1 cellular context compared by ENCODE assay signal in the genomic region with DNA sequence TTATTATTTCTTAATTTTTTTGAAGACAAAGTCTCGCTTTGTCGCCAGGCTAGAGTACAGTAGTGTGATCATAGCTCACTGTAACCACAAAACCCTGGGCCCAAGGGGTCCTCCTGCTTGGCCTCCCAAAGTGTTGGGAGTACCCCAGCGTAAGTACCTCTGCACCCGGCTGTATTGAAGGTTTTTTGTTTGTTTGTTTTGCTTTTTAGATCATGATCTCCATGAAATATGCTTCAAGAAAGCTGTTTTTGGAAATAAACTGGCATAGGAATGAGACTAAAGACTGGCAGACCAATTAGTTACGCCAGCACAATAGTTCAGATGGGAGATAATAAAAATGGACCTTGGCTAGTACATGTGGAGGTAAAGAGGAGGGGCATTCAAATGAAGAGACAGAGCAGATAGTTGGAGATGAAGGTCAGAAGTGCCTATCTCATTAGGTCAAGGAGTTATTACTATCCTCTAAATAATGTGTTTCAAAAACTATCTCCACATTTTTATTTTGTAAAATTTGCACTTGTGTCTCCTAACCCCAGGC.
TF ChIP-seq lines count a peak whose summit lies in the region.

No MANE protein-coding gene starts in this region.

TF ChIP-seq in K562, 482 proteins besides CTCF, POLR2A, EP300 and RAD21 (continues in another document):
- TF ChIP-seq MTA3 (IDR thresholded peaks at IDR 0.05; ENCODE audit: borderline replicate concordance), result no peak
- no peak for TF ChIP-seq ZBTB17 (CRISPR knock-in tag; IDR thresholded peaks at IDR 0.05)
- no peak for TF ChIP-seq TAF15 (IDR thresholded peaks at IDR 0.05; ENCODE audit: low read depth, low read length)
- TF ChIP-seq KLF10 (CRISPR knock-in tag; IDR thresholded peaks at IDR 0.05), result no peak
- TF ChIP-seq, protein P1, sequence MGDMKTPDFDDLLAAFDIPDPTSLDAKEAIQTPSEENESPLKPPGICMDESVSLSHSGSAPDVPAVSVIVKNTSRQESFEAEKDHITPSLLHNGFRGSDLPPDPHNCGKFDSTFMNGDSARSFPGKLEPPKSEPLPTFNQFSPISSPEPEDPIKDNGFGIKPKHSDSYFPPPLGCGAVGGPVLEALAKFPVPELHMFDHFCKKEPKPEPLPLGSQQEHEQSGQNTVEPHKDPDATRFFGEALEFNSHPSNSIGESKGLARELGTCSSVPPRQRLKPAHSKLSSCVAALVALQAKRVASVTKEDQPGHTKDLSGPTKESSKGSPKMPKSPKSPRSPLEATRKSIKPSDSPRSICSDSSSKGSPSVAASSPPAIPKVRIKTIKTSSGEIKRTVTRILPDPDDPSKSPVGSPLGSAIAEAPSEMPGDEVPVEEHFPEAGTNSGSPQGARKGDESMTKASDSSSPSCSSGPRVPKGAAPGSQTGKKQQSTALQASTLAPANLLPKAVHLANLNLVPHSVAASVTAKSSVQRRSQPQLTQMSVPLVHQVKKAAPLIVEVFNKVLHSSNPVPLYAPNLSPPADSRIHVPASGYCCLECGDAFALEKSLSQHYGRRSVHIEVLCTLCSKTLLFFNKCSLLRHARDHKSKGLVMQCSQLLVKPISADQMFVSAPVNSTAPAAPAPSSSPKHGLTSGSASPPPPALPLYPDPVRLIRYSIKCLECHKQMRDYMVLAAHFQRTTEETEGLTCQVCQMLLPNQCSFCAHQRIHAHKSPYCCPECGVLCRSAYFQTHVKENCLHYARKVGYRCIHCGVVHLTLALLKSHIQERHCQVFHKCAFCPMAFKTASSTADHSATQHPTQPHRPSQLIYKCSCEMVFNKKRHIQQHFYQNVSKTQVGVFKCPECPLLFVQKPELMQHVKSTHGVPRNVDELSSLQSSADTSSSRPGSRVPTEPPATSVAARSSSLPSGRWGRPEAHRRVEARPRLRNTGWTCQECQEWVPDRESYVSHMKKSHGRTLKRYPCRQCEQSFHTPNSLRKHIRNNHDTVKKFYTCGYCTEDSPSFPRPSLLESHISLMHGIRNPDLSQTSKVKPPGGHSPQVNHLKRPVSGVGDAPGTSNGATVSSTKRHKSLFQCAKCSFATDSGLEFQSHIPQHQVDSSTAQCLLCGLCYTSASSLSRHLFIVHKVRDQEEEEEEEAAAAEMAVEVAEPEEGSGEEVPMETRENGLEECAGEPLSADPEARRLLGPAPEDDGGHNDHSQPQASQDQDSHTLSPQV (IDR thresholded peaks at IDR 0.05), result peak; percentile 16; the same call in 1 of the 2 replicates
- 0 out of 2 replicates have a peak, but pooled peaks have one; percentile 29 for TF ChIP-seq HDAC8 (tag; IDR thresholded peaks at IDR 0.05)
- TF ChIP-seq ZNF583 (CRISPR knock-in tag; IDR thresholded peaks at IDR 0.05), result 0 out of 2 replicates have a peak, but pooled peaks have one; percentile 12
- no peak for TF ChIP-seq ZBTB11 (CRISPR knock-in tag; IDR thresholded peaks at IDR 0.05)
- TF ChIP-seq, protein P2, sequence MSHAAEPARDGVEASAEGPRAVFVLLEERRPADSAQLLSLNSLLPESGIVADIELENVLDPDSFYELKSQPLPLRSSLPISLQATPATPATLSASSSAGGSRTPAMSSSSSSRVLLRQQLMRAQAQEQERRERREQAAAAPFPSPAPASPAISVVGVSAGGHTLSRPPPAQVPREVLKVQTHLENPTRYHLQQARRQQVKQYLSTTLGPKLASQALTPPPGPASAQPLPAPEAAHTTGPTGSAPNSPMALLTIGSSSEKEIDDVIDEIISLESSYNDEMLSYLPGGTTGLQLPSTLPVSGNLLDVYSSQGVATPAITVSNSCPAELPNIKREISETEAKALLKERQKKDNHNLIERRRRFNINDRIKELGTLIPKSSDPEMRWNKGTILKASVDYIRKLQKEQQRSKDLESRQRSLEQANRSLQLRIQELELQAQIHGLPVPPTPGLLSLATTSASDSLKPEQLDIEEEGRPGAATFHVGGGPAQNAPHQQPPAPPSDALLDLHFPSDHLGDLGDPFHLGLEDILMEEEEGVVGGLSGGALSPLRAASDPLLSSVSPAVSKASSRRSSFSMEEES (CRISPR knock-in tag; IDR thresholded peaks at IDR 0.05), result no peak
- TF ChIP-seq DDX20 (tag; IDR thresholded peaks at IDR 0.05; ENCODE audit: low read depth), result peak; percentile 28; the same call in 1 of the 2 replicates
- peak; percentile 21 for TF ChIP-seq TBP (optimal IDR thresholded peaks at IDR 0.05; ENCODE audit: low read depth, low read length)
- 0 out of 2 replicates have a peak, but pooled peaks have one; percentile 24 for TF ChIP-seq VEZF1 (CRISPR knock-in tag; IDR thresholded peaks at IDR 0.05)
- peak in 1 of 2 experiments; percentile 46; a peak in 1 of 4 replicates for TF ChIP-seq TEAD1 (CRISPR knock-in tag; IDR thresholded peaks at IDR 0.05)
- peak; percentile 57; the same call in 1 of the 2 replicates for TF ChIP-seq ZNF668 (CRISPR knock-in tag; IDR thresholded peaks at IDR 0.05)
- peak; percentile 62; the same call in 1 of the 2 replicates for TF ChIP-seq KLF6 (CRISPR knock-in tag; IDR thresholded peaks at IDR 0.05; ENCODE audit: borderline replicate concordance)
- peak; percentile 18; the same call in 1 of the 2 replicates for TF ChIP-seq CXXC5 (CRISPR knock-in tag; IDR thresholded peaks at IDR 0.05)
- TF ChIP-seq HSF4 (CRISPR knock-in tag; IDR thresholded peaks at IDR 0.05; ENCODE audit: borderline replicate concordance), result peak; percentile 61; the same call in 1 of the 2 replicates
- TF ChIP-seq, protein P3, sequence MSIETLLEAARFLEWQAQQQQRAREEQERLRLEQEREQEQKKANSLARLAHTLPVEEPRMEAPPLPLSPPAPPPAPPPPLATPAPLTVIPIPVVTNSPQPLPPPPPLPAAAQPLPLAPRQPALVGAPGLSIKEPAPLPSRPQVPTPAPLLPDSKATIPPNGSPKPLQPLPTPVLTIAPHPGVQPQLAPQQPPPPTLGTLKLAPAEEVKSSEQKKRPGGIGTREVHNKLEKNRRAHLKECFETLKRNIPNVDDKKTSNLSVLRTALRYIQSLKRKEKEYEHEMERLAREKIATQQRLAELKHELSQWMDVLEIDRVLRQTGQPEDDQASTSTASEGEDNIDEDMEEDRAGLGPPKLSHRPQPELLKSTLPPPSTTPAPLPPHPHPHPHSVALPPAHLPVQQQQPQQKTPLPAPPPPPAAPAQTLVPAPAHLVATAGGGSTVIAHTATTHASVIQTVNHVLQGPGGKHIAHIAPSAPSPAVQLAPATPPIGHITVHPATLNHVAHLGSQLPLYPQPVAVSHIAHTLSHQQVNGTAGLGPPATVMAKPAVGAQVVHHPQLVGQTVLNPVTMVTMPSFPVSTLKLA (conservative IDR thresholded peaks at IDR 0.05), result peak in 1 of 2 experiments; percentile 18; a peak in 1 of 4 replicates
- peak; percentile 39; the same call in 1 of the 2 replicates for TF ChIP-seq TCF15 (CRISPR knock-in tag; IDR thresholded peaks at IDR 0.05)
- no peak for TF ChIP-seq ZFP30 (CRISPR knock-in tag; IDR thresholded peaks at IDR 0.05; ENCODE audit: borderline replicate concordance)
- no peak for TF ChIP-seq CREBBP (IDR thresholded peaks at IDR 0.05; ENCODE audit: low read depth, low read length)
- no peak for TF ChIP-seq THRAP3 (IDR thresholded peaks at IDR 0.05; ENCODE audit: borderline replicate concordance)
- TF ChIP-seq ETS2 (tag; IDR thresholded peaks at IDR 0.05; ENCODE audit: borderline replicate concordance, poor library complexity, severe bottlenecking), result peak; percentile 16
- TF ChIP-seq SREBF1 (IDR thresholded peaks at IDR 0.05; ENCODE audit: borderline replicate concordance, low read depth, low read length), result no peak
- TF ChIP-seq NFRKB (IDR thresholded peaks at IDR 0.05; ENCODE audit: low read depth), result peak; percentile 13; the same call in 1 of the 2 replicates
- TF ChIP-seq GTF2B (IDR thresholded peaks at IDR 0.05; ENCODE audit: extremely low read depth, insufficient read length), result no peak
- TF ChIP-seq ZNF324 (CRISPR knock-in tag; IDR thresholded peaks at IDR 0.05), result peak; percentile 21; the same call in 1 of the 2 replicates
- TF ChIP-seq, protein P4, sequence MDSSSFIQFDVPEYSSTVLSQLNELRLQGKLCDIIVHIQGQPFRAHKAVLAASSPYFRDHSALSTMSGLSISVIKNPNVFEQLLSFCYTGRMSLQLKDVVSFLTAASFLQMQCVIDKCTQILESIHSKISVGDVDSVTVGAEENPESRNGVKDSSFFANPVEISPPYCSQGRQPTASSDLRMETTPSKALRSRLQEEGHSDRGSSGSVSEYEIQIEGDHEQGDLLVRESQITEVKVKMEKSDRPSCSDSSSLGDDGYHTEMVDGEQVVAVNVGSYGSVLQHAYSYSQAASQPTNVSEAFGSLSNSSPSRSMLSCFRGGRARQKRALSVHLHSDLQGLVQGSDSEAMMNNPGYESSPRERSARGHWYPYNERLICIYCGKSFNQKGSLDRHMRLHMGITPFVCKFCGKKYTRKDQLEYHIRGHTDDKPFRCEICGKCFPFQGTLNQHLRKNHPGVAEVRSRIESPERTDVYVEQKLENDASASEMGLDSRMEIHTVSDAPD (CRISPR knock-in tag; IDR thresholded peaks at IDR 0.05), result peak; percentile 37; the same call in 1 of the 2 replicates
- TF ChIP-seq RBM34 (IDR thresholded peaks at IDR 0.05; ENCODE audit: borderline replicate concordance, insufficient read depth, low read length), result no peak
- TF ChIP-seq CLOCK (CRISPR knock-in tag; IDR thresholded peaks at IDR 0.05; ENCODE audit: borderline replicate concordance), result no peak
- TF ChIP-seq PTRF (tag; IDR thresholded peaks at IDR 0.05), result peak; percentile 46
- TF ChIP-seq SRSF3 (IDR thresholded peaks at IDR 0.05; ENCODE audit: insufficient read depth, low read length), result no peak
- peak; percentile 4; the same call in 1 of the 2 replicates for TF ChIP-seq ZNF395 (CRISPR knock-in tag; IDR thresholded peaks at IDR 0.05)
- 0 out of 2 replicates have a peak, but pooled peaks have one; percentile 38 for TF ChIP-seq ZNF766 (CRISPR knock-in tag; conservative IDR thresholded peaks at IDR 0.05)
- no peak for TF ChIP-seq ZC3H8 (IDR thresholded peaks at IDR 0.05)
